Comparison of ENCODE assay signal across 8 cellular contexts in the genomic region with DNA sequence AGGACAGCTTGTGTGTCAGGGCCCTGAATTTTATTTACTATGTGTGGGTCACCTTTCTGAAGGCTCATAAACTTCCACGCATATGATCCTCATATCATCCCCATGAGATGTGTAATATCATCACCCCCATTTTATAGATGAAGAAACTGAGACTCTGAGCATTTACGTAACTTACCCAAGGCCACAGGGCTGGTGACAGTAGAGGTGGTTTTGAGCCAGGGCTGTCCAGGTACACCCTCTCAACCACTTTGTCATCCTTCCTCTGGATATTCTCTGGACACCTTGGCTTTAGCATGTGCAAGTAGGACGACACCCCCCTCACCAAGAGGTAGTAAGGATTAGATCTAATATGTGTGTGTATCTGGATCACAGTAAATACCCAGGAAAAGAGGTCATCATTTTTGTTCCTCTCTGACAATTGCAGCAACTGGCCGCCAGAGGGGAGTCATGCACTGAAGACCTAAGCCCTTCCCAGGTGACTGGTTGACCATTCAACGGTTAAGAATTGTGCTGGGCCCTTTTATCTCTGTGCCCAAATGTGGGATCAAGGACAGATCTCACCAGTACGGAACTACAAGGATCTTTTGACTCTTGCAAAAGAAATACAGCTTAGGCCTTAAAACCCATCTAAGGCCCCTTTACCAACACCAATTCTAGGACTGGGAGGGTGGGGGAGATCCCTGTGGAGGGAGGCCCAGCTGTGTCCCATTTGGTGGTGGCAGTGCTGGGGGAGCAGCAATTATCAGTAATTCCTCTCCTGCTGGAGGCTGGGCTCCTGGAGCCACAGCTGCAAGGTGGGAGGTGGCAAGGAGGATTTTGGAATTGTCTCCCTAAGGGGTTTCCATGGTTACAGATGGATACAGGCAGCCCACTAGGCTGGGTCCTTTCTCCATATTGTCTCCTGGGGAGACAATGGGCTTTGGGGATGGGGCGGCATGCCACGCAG. TPM values are rescaled to one million over a fixed set of nuclear protein-coding genes. Genes with fewer than 3 reads are reported as not detected.
DNase-seq lines count a peak whose midpoint lies in the region; ATAC-seq and TF ChIP-seq lines count a peak whose summit lies in the region.

No MANE protein-coding gene starts in this region.

- H3K27ac ChIP-seq in gastroesophageal sphincter (no peak overlapping the region), ovary (no peak overlapping the region)

- TF ChIP-seq CTCF in gastroesophageal sphincter (IDR thresholded peaks at IDR 0.05) (peak in 3 of 4 experiments; percentile 92 to 99 (median 99)), ovary (IDR thresholded peaks at IDR 0.05) (peak; percentile 79 to 98 (median 96))

- TF ChIP-seq EP300 in gastroesophageal sphincter (IDR thresholded peaks at IDR 0.05) (no peak), ovary (IDR thresholded peaks at IDR 0.05) (no peak)

- H3K9me3 ChIP-seq in gastroesophageal sphincter (no peaks in the 10 kb centered on the region), ovary (no peaks in the 10 kb centered on the region)

- ATAC-seq in gastroesophageal sphincter (peak; percentile 66), HG03280 (IDR thresholded peaks at IDR 0.05; ENCODE audit: unreplicated experiment) (no peak)

- no peaks in the 10 kb centered on the region for H3K36me3 ChIP-seq in gastroesophageal sphincter
- no peaks in the 10 kb centered on the region for H3K36me3 ChIP-seq in ovary

- H3K27me3 ChIP-seq in gastroesophageal sphincter (no peaks in the 10 kb centered on the region), ovary (no peaks in the 10 kb centered on the region)

- DNase-seq in DMS53 treated with DMSO at 0.1 percent for 48 hours (lab: John Stamatoyannopoulos, UW; ENCODE audit: unreplicated experiment) (peak; percentile 68), M059J (ENCODE audit: low read depth) (peak; percentile 83), SHP77 treated with DMSO at 0.1 percent for 48 hours (lab: John Stamatoyannopoulos, UW) (peak; percentile 58), ovary (peak; percentile 70 to 86 (median 83)), 8988T (no peak)
- DNase-seq in activated naive CD4-positive, alpha-beta T cell treated with Interleukin-2 at 50 U/mL for 16 hours, result peak; percentile 76

- H3K4me3 ChIP-seq in gastroesophageal sphincter (no peak overlapping the region), ovary (no peak overlapping the region)

- intact Hi-C loops in ovary (cut with DNase I), result loop anchor here in 3 of 4 donors (1.0 to 2.0 kb wide), 2 partner anchors 92 to 93 kb away; no protein-coding TSS in a partner anchor

- peaks cover 0 to 15% (median 11%) of the 10 kb centered on the region in 3 donors for H3K4me1 ChIP-seq in gastroesophageal sphincter
- H3K4me1 ChIP-seq in ovary (ENCODE audit: insufficient read depth), result peaks cover 3% of the 10 kb centered on the region

- 15 to 27% methylated on average over 5 to 6 of the region's 8 CpGs for WGBS in gastroesophageal sphincter (ENCODE audit: low coverage in 1 of 2), 2 donors
- 33 to 42% (median 41%) methylated on average over 8 of the region's 8 CpGs for WGBS in ovary, 3 donors

- TF ChIP-seq POLR2A in gastroesophageal sphincter (IDR thresholded peaks at IDR 0.05) (no peak), ovary (IDR thresholded peaks at IDR 0.05) (no peak)

RNA-seq across cellular contexts. Expression of gene E2F2, which starts 13.7 kb away (rescaled TPM):
- total RNA-seq in M059J (2014; rRNA removed; shearing (Covaris generic)), result 2.8 and 3.6 TPM in 2 replicates
- total RNA-seq in gastroesophageal sphincter (under 1 TPM in 2 of 4 donors, not detected in 2; 0.08 to 0.17 TPM), ovary (1 to 10 TPM in 1 of 7 donors, under 1 TPM in 4, not detected in 2; under 0.01 to 1.1 (median 0.23) TPM)
- under 1 TPM; 0.08 to 0.13 TPM for polyA plus RNA-seq in ovary

RNA-seq across cellular contexts. Expression of gene ID3, which starts 14.6 kb away (rescaled TPM):
- total RNA-seq in M059J (2014; rRNA removed; shearing (Covaris generic)), result 909 and 1,078 TPM in 2 replicates
- total RNA-seq in gastroesophageal sphincter (100 to 1,000 TPM; 144 to 270 (median 221) TPM), ovary (100 to 1,000 TPM in 4 of 7 donors, 10 to 100 TPM in 3; 44.1 to 274 (median 143) TPM)
- 100 to 1,000 TPM in 1 of 2 donors, 10 to 100 TPM in 1; 37.9 to 257 TPM for polyA plus RNA-seq in ovary
